Comparison of ENCODE assay signal across 8 cellular contexts in the genomic region with DNA sequence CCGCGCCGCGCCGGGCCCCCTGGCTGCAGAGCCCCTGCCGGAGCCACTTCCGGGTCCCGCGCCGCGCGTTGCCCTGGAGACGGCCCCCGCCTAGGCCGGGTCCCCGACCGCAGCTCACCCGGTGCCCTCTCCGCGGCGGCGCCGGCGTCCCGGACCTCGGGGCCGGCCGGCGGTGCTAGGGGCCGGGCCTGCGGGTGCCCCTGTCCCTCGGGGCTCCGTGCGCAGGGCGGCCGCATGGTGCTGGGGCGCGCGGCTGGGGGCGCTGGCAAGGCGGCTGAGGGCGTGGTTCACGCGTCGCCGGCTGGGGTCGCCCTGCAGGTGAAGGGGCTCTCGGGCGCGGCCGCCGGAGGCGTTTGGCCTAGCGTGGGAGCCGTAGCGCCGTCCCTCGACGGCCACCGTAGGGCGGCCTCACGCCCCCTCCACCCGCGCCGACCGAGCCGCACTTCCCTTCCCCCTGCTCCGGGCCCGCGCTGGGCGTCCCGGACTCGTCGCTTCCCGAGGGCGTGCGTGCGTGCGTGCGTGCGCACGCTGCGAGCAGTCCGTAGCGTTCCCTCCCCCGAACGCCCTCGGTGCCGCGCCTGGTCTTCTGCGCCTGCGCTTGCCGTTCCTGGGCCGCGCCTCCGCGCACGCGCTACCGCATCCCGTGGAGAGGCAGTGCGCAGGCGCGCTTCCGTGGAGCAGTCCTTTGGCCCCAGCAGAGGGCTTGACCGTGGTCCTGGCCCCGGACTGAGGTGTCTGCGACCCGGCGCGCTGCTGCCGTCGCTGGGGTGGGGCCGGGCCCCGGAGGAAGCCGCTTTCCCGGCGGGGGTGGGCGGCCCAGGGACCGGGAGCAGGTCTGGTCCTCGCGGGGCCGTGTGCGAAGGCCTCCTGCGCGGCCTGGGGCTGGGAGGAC. TPM values are rescaled to one million over a fixed set of nuclear protein-coding genes. Genes with fewer than 3 reads are reported as not detected.
DNase-seq lines count a peak whose midpoint lies in the region; ATAC-seq and TF ChIP-seq lines count a peak whose summit lies in the region.

A gene with protein sequence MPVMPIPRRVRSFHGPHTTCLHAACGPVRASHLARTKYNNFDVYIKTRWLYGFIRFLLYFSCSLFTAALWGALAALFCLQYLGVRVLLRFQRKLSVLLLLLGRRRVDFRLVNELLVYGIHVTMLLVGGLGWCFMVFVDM (minus strand): TSS at position 509 of the 892 bp plus-strand sequence. CDS start 1,975 bp downstream, outside the sequence.

- H3K4me3 Mint-ChIP-seq in CD4-positive, alpha-beta memory T cell, result peak within 1 kb of the TSS; percentile 79 to 87 (median 84)
- H3K4me3 Mint-ChIP-seq in activated CD4-positive, alpha-beta memory T cell treated with anti-CD3 and anti-CD28 coated beads for 36 hours, result peak within 1 kb of the TSS; percentile 84

- TF ChIP-seq CTCF in dorsolateral prefrontal cortex (IDR thresholded peaks at IDR 0.05 in 54 of 56, conservative IDR thresholded peaks at IDR 0.05 in 2 of 56; ENCODE audit: low read depth in 1 of 56, partially characterized antibody in 56 of 56) (peak in 33 of 56 donors; percentile 6 to 53 (median 31)), right lobe of liver (IDR thresholded peaks at IDR 0.05) (peak in 2 of 4 donors; percentile 11 to 26)

- POLR2A ChIA-PET in CD4-positive, alpha-beta memory T cell (lab: Charles Lee; ENCODE audit: partially characterized antibody), result interaction anchor here (1.6 to 5.8 kb wide), 3 partner anchors 11 to 156 kb away, joined by 3 to 67 read pairs (median 58); a partner anchor contains a TSS
- POLR2A ChIA-PET in activated CD4-positive, alpha-beta memory T cell treated with anti-CD3 and anti-CD28 coated beads for 36 hours (lab: Charles Lee), result interaction anchor here (1.1 to 1.6 kb wide), 4 partner anchors 9 to 158 kb away, joined by 3 to 13 read pairs (median 6); a partner anchor contains a TSS

- peak within 1 kb of the TSS; percentile 87 for H3K27ac ChIP-seq in CD4-positive, alpha-beta memory T cell (ENCODE audit: low read depth, low read length)
- H3K27ac ChIP-seq in dorsolateral prefrontal cortex (peak within 1 kb of the TSS; percentile 68 to 98 (median 94)), right lobe of liver (peak within 1 kb of the TSS; percentile 97)

- peak within 1 kb of the TSS; percentile 75 to 92 (median 82) for H3K27ac Mint-ChIP-seq in CD4-positive, alpha-beta memory T cell
- peak within 1 kb of the TSS; percentile 87 for H3K27ac Mint-ChIP-seq in activated CD4-positive, alpha-beta memory T cell treated with anti-CD3 and anti-CD28 coated beads for 36 hours

- H3K9me3 Mint-ChIP-seq in CD4-positive, alpha-beta memory T cell, result no peaks in the 10 kb centered on the region
- H3K9me3 Mint-ChIP-seq in activated CD4-positive, alpha-beta memory T cell treated with anti-CD3 and anti-CD28 coated beads for 36 hours, result no peaks in the 10 kb centered on the region

- H3K9me3 ChIP-seq in CD4-positive, alpha-beta memory T cell (ENCODE audit: control insufficient read depth in 1 of 2, low read length in 2 of 2), result no peaks in the 10 kb centered on the region
- no peaks in the 10 kb centered on the region for H3K9me3 ChIP-seq in right lobe of liver

- peak; percentile 86 for TF ChIP-seq POLR2A in right lobe of liver (IDR thresholded peaks at IDR 0.05)

- no peaks in the 10 kb centered on the region for H3K27me3 ChIP-seq in CD4-positive, alpha-beta memory T cell (ENCODE audit: insufficient read depth, low read length)
- no peaks in the 10 kb centered on the region for H3K27me3 ChIP-seq in dorsolateral prefrontal cortex
- no peaks in the 10 kb centered on the region for H3K27me3 ChIP-seq in right lobe of liver

- H3K4me3 ChIP-seq in CD4-positive, alpha-beta memory T cell (ENCODE audit: low read length in 2 of 2), result peak within 1 kb of the TSS; percentile 29 to 75
- peak within 1 kb of the TSS; percentile 62 to 97 (median 88) for H3K4me3 ChIP-seq in dorsolateral prefrontal cortex
- H3K4me3 ChIP-seq in right lobe of liver, result peak within 1 kb of the TSS; percentile 92 to 97 (median 94)

- CTCF ChIA-PET in CD4-positive, alpha-beta memory T cell (lab: Charles Lee; ENCODE audit: partially characterized antibody), result interaction anchor here (1.0 to 5.5 kb wide), 6 partner anchors 9 to 152 kb away, joined by 3 to 64 read pairs (median 4); no protein-coding TSS in a partner anchor
- CTCF ChIA-PET in activated CD4-positive, alpha-beta memory T cell treated with anti-CD3 and anti-CD28 coated beads for 36 hours (lab: Charles Lee), result interaction anchor here (0.7 to 5.8 kb wide), 6 partner anchors 9 to 151 kb away, joined by 3 to 122 read pairs (median 9); no protein-coding TSS in a partner anchor

- H3K27me3 Mint-ChIP-seq in CD4-positive, alpha-beta memory T cell, result no peaks in the 10 kb centered on the region
- H3K27me3 Mint-ChIP-seq in activated CD4-positive, alpha-beta memory T cell treated with anti-CD3 and anti-CD28 coated beads for 36 hours, result no peaks in the 10 kb centered on the region

- peak; percentile 94 to 97 (median 97) for DNase-seq in CD4-positive, alpha-beta memory T cell
- peak; percentile 97 for DNase-seq in HK-2 (ENCODE audit: unreplicated experiment)
- peak; percentile 74 for DNase-seq in NCI-H82 treated with DMSO at 0.1 percent for 48 hours (lab: John Stamatoyannopoulos, UW; ENCODE audit: unreplicated experiment)
- DNase-seq in activated CD4-positive, alpha-beta memory T cell treated with anti-CD3 and anti-CD28 coated beads for 36 hours, result peak; percentile 97
- peak; percentile 80 to 93 (median 90) for DNase-seq in dorsolateral prefrontal cortex
- peak; percentile 98 for DNase-seq in right lobe of liver
- peak; percentile 96 for DNase-seq in stimulated activated CD4-positive, alpha-beta T cell treated with anti-CD3 and anti-CD28 coated beads, Interleukin-4, amount 100 ng/mL, for 24 hours

- H3K36me3 Mint-ChIP-seq in CD4-positive, alpha-beta memory T cell, result peaks cover 0 to 4% of the 10 kb centered on the region in 2 donors
- peaks cover 1% of the 10 kb centered on the region for H3K36me3 Mint-ChIP-seq in activated CD4-positive, alpha-beta memory T cell treated with anti-CD3 and anti-CD28 coated beads for 36 hours

- peaks cover 3 to 33% (median 10%) of the 10 kb centered on the region in 4 donors for H3K4me1 Mint-ChIP-seq in CD4-positive, alpha-beta memory T cell
- H3K4me1 Mint-ChIP-seq in activated CD4-positive, alpha-beta memory T cell treated with anti-CD3 and anti-CD28 coated beads for 36 hours (ENCODE audit: low read depth), result peaks cover 29% of the 10 kb centered on the region

- peak; percentile 77 for ATAC-seq in GM19452 (IDR thresholded peaks at IDR 0.05; ENCODE audit: unreplicated experiment)
- peak; percentile 79 to 84 (median 81) for ATAC-seq in right lobe of liver

- peaks cover 37% of the 10 kb centered on the region for H3K4me1 ChIP-seq in CD4-positive, alpha-beta memory T cell (ENCODE audit: insufficient read depth, low read length)
- peaks cover 0 to 40% (median 14%) of the 10 kb centered on the region in 4 donors for H3K4me1 ChIP-seq in right lobe of liver

- intact Hi-C loops in CD4-positive, alpha-beta memory T cell (cut with micrococcal nuclease), result loop anchor here (1.0 to 10.0 kb wide), 4 partner anchors 9 to 157 kb away; a partner anchor contains a TSS
- intact Hi-C loops in activated CD4-positive, alpha-beta memory T cell treated with anti-CD3 and anti-CD28 coated beads for 36 hours (cut with micrococcal nuclease), result loop anchor here (1.0 to 10.0 kb wide), 5 partner anchors 9 to 426 kb away; a partner anchor contains a TSS
- intact Hi-C loops in dorsolateral prefrontal cortex (cut with DNase I), result loop anchor here (2.0 to 10.0 kb wide), 6 partner anchors 66 to 614 kb away; a partner anchor contains a TSS
- intact Hi-C loops in right lobe of liver (cut with DNase I), result no loop called here

- WGBS in right lobe of liver (ENCODE audit: insufficient coverage, low coverage, low lambda C conversion rate, missing lambda C conversion rate), result 0% methylated on average over 5 of the region's 126 CpGs

- H3K36me3 ChIP-seq in CD4-positive, alpha-beta memory T cell (ENCODE audit: insufficient read depth, low read length), result peaks cover 14% of the 10 kb centered on the region
- peaks cover 0 to 8% (median 2%) of the 10 kb centered on the region in 4 donors for H3K36me3 ChIP-seq in right lobe of liver

RNA-seq across cellular contexts. Expression of the gene that starts here (rescaled TPM):
- total RNA-seq in CD4-positive, alpha-beta memory T cell, result 10 to 100 TPM; 52.1 to 55.8 TPM
- polyA plus RNA-seq in CD4-positive, alpha-beta memory T cell, result 10 to 100 TPM; 46.7 to 67.3 TPM
- 10 to 100 TPM; 28.0 to 28.4 TPM for total RNA-seq in activated CD4-positive, alpha-beta memory T cell treated with anti-CD3 and anti-CD28 coated beads for 36 hours
- total RNA-seq in dorsolateral prefrontal cortex (10 to 100 TPM; 19.3 to 53.2 (median 34.1) TPM), right lobe of liver (10 to 100 TPM; 12.4 to 29.7 (median 15.4) TPM)

Comparison
In these comparisons a context has a peak if more than half of its experiments do, and no peak if none do; other contexts are left out.
1. Peak in every context shown above with its lines: DNase-seq, ATAC-seq, H3K4me3 ChIP-seq and H3K27ac ChIP-seq.
2. intact Hi-C loops: an anchor here in CD4-positive, alpha-beta memory T cell (1.0 to 10.0 kb wide), activated CD4-positive, alpha-beta memory T cell treated with anti-CD3 and anti-CD28 coated beads for 36 hours (1.0 to 10.0 kb wide) and dorsolateral prefrontal cortex (2.0 to 10.0 kb wide); none called in right lobe of liver.